20 cellular contexts compared by ENCODE assay signal in the genomic region with DNA sequence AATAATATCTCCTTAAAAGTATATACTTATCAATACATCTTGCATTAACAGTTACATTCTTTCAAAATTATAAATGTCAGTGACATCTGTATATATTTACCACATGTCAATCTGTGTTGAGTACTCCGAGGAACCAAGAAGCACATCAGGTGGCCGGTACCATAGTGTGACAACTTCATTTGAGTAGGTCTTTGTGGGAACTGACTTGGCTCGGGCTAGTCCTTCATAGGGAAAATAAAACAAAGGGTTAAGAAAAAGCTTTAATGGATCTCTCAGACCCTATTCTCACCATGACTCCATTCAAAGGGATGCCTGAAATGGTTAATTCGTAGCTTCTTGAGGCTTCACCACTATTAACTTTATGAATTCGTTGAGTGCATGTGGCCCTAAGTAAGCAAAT.
A peak's percentile ranks its signal among the peaks of the same experiment; 100 is the strongest.
DNase-seq lines count a peak whose midpoint lies in the region; ATAC-seq and TF ChIP-seq lines count a peak whose summit lies in the region.
"Had no signal": no experiment of that assay in that cellular context is flagged by ENCODE, and none has a peak within 500 bp of the region (broad histone marks: within the 10 kb centered on the region; RNA-seq: fewer than 3 reads in every experiment).

No MANE protein-coding gene starts in this region.

- no peaks in the 10 kb centered on the region for H4K20me1 ChIP-seq in GM23338 (replicated peaks; ENCODE audit: insufficient read depth)
- H4K20me1 ChIP-seq: BLaER1 treated with 17β-estradiol and CSF1 and Interleukin-3, amounts not matched to agents 10 nM and 100 nM had no signal

- peaks cover 3% of the 10 kb centered on the region; the same call in 2 of the 3 replicates for H3K4me1 Mint-ChIP-seq in GM23338
- H3K4me1 Mint-ChIP-seq in IgD-negative memory B cell: peaks cover 2 to 6% (median 4%) of the 10 kb centered on the region in 3 donors
- H3K4me1 Mint-ChIP-seq in endothelial cell (ENCODE audit: unreplicated experiment): no peaks in the 10 kb centered on the region

- H3K27me3 Mint-ChIP-seq in GM23338 (ENCODE audit: insufficient read depth, low read depth, poor library complexity) (peaks cover 3% of the 10 kb centered on the region), IgD-negative memory B cell (no peaks in the 10 kb centered on the region), endothelial cell (ENCODE audit: unreplicated experiment) (peaks cover 2% of the 10 kb centered on the region)
- H3K27me3 Mint-ChIP-seq: B cell; CD4-positive, alpha-beta T cell had no signal

- no peak overlapping the region for H3K4me3 Mint-ChIP-seq in GM23338
- no peak overlapping the region for H3K4me3 Mint-ChIP-seq in IgD-negative memory B cell
- peak overlapping the region; percentile 47 for H3K4me3 Mint-ChIP-seq in endothelial cell (ENCODE audit: unreplicated experiment)
- H3K4me3 Mint-ChIP-seq: B cell; CD4-positive, alpha-beta T cell; CD8-positive, alpha-beta T cell had no signal

- H3K9me2 ChIP-seq in GM23338 (ENCODE audit: insufficient read depth): no peaks in the 10 kb centered on the region

- H3K27ac Mint-ChIP-seq in GM23338 (no peak overlapping the region), IgD-negative memory B cell (peak overlapping the region in 2 of 3 donors; percentile 23 to 59), endothelial cell (ENCODE audit: unreplicated experiment) (no peak overlapping the region)
- H3K27ac Mint-ChIP-seq: B cell had no signal

- ATAC-seq in GM23338 (peak; percentile 55; the same call in 2 of the 3 replicates), HG02938 (IDR thresholded peaks at IDR 0.05; ENCODE audit: unreplicated experiment) (no peak), GM18861 (IDR thresholded peaks at IDR 0.05; ENCODE audit: unreplicated experiment) (no peak)
- ATAC-seq: A549; CD8-positive, alpha-beta T cell had no signal

- no peaks in the 10 kb centered on the region for H3F3A ChIP-seq in GM23338 (replicated peaks; ENCODE audit: low read depth)

- no peak for DNase-seq in GM23338 (ENCODE audit: low spot score)
- no peak for DNase-seq in endothelial cell (ENCODE audit: low spot score)
- peak; percentile 7 for DNase-seq in iPS-NIHi11 (ENCODE audit: low spot score)
- DNase-seq in NCI-H226: no peak
- DNase-seq in NCI-H446 (lab: John Stamatoyannopoulos, UW): no peak
- DNase-seq: AML-193; Caco-2; Calu3; CD4-positive, alpha-beta T cell; CD8-positive, alpha-beta T cell; DMS79 treated with DMSO at 0.1 percent for 48 hours; GF-D8 had no signal

- no peaks in the 10 kb centered on the region for H3K9me3 Mint-ChIP-seq in GM23338
- H3K9me3 Mint-ChIP-seq in IgD-negative memory B cell: no peaks in the 10 kb centered on the region
- no peaks in the 10 kb centered on the region for H3K9me3 Mint-ChIP-seq in endothelial cell (ENCODE audit: unreplicated experiment)
- H3K9me3 Mint-ChIP-seq: CD4-positive, alpha-beta T cell; CD8-positive, alpha-beta T cell had no signal

- H3K4me3 ChIP-seq in GM23338: no peak overlapping the region
- H3K4me3 ChIP-seq: A549; BLaER1 treated with 17β-estradiol and CSF1 and Interleukin-3, amounts not matched to agents 10 nM and 100 nM had no signal

- H3K4me2 ChIP-seq in GM23338: no peak overlapping the region
- H3K4me2 ChIP-seq: A549; BLaER1 treated with 17β-estradiol and CSF1 and Interleukin-3, amounts not matched to agents 10 nM and 100 nM had no signal

- no peak overlapping the region for H3K27ac ChIP-seq in GM23338 (ENCODE audit: low read depth)
- H3K27ac ChIP-seq: 22Rv1; A549; BLaER1 treated with 17β-estradiol and CSF1 and Interleukin-3, amounts not matched to agents 10 nM and 100 nM; C4-2B had no signal

- H3K4me1 ChIP-seq in GM23338 (ENCODE audit: insufficient read depth): peaks cover 6% of the 10 kb centered on the region; the same call in 1 of the 2 replicates
- H3K4me1 ChIP-seq: A549; BLaER1 treated with 17β-estradiol and CSF1 and Interleukin-3, amounts not matched to agents 10 nM and 100 nM; Caco-2 had no signal

- no peaks in the 10 kb centered on the region for H3K79me2 ChIP-seq in GM23338 (replicated peaks; ENCODE audit: insufficient read depth)

- no peaks in the 10 kb centered on the region for H3K27me3 ChIP-seq in GM23338 (ENCODE audit: insufficient read depth)
- H3K27me3 ChIP-seq: BLaER1 treated with 17β-estradiol and CSF1 and Interleukin-3, amounts not matched to agents 10 nM and 100 nM had no signal

- H3K36me3 Mint-ChIP-seq in GM23338 (ENCODE audit: low read depth) (peaks cover 19% of the 10 kb centered on the region), IgD-negative memory B cell (peaks cover 3% of the 10 kb centered on the region), endothelial cell (ENCODE audit: low read depth, unreplicated experiment) (peaks cover 52% of the 10 kb centered on the region)

- no peak for TF ChIP-seq CTCF in GM23338 (conservative IDR thresholded peaks at IDR 0.05; ENCODE audit: low read depth in 2 of 2)
- TF ChIP-seq CTCF in endothelial cell (IDR thresholded peaks at IDR 0.05; ENCODE audit: unreplicated experiment): no peak

- no peak overlapping the region for H2AFZ ChIP-seq in GM23338

- peaks cover 6% of the 10 kb centered on the region; the same call in 1 of the 2 replicates for H3K36me3 ChIP-seq in GM23338 (ENCODE audit: insufficient read depth)

TF ChIP-seq in GM23338, 12 proteins besides CTCF, POLR2A, EP300 and RAD21:
- no peak for TF ChIP-seq EZH2phosphoT487 (IDR thresholded peaks at IDR 0.05; ENCODE audit: unreplicated experiment)

Comparison
In these comparisons a context has a peak if more than half of its experiments do, and no peak if none do; other contexts are left out.
1. H3K27ac Mint-ChIP-seq: peak in IgD-negative memory B cell (2 of 3); none in GM23338 (single experiment) and endothelial cell (single experiment).